In the genomic region with DNA sequence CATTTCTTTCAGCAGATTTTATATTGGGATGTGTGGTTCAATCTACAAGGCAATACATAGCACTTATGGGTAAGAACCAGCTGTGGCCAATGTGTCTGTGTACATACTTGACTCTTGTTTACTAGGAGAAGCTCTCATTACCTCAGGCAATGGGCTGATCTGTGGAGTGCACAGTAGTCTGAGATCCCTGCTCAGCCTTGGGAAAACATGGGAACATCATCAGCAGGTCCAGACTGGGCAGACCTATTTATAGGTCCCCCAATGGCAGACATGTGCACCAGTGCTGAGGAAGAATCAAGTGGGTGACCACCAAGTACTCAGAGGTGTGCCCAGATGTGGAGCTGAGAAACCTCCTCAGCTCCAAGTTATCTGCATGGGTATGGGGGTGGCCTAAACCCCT, we compare ENCODE assay signal across 18 cellular contexts.
DNase-seq lines count a peak whose midpoint lies in the region; ATAC-seq and TF ChIP-seq lines count a peak whose summit lies in the region.
"Had no signal": no experiment of that assay in that cellular context is flagged by ENCODE, and none has a peak within 500 bp of the region (broad histone marks: within the 10 kb centered on the region; RNA-seq: fewer than 3 reads in every experiment).

No MANE protein-coding gene starts in this region.

- no peak overlapping the region for H4K8ac ChIP-seq in trophoblast cell (ENCODE audit: low read depth, low read length)

- H3F3A ChIP-seq in SK-N-SH (replicated peaks; ENCODE audit: insufficient read depth) = no peaks in the 10 kb centered on the region

- H3K4me2 ChIP-seq in trophoblast cell (ENCODE audit: low read length) = no peak overlapping the region
- no peak overlapping the region for H3K4me2 ChIP-seq in SK-N-SH

- TF ChIP-seq CTCF in MCF 10A (IDR thresholded peaks at IDR 0.05; ENCODE audit: unreplicated experiment) = no peak
- no peak for TF ChIP-seq CTCF in breast epithelium (IDR thresholded peaks at IDR 0.05)
- no peak for TF ChIP-seq CTCF in SK-N-SH (IDR thresholded peaks at IDR 0.05)

- DNase-seq in MCF 10A (ENCODE audit: unreplicated experiment) (peak; percentile 44), breast epithelium (ENCODE audit: low spot score in 2 of 2) (no peak), NCI-H345 treated with DMSO at 0.1 percent for 48 hours (lab: John Stamatoyannopoulos, UW; ENCODE audit: unreplicated experiment) (peak; percentile 32), trophoblast cell (no peak), SK-N-SH (no peak)
- DNase-seq: activated naive CD4-positive, alpha-beta T cell treated with anti-CD3 and anti-CD28 coated beads for 36 hours; H7; hippocampal formation; kidney glomerular epithelial cell; NCI-H1694 treated with DMSO at 0.1 percent for 48 hours; NCI-H82; stimulated activated naive CD4-positive, alpha-beta T cell; T-cell had no signal

- H3K27me3 Mint-ChIP-seq in MCF 10A (ENCODE audit: insufficient read depth, unreplicated experiment) = no peaks in the 10 kb centered on the region

- H2BK120ac ChIP-seq in trophoblast cell (ENCODE audit: insufficient read depth, low read length, poor library complexity) = no peak overlapping the region

- TF ChIP-seq RAD21 in SK-N-SH (IDR thresholded peaks at IDR 0.05; ENCODE audit: low read length) = no peak

- no peak overlapping the region for H3K4me3 ChIP-seq in breast epithelium
- no peak overlapping the region for H3K4me3 ChIP-seq in trophoblast cell (ENCODE audit: low read depth, low read length)
- H3K4me3 ChIP-seq in SK-N-SH (ENCODE audit: low read depth in 2 of 2, low read length in 1 of 2) = no peak overlapping the region
- H3K4me3 ChIP-seq: upper lobe of right lung had no signal

- H3K27ac ChIP-seq in breast epithelium (no peak overlapping the region), trophoblast cell (ENCODE audit: low read depth, low read length) (no peak overlapping the region), SK-N-SH (ENCODE audit: low read depth in 2 of 2, low read length in 1 of 2) (no peak overlapping the region)
- H3K27ac ChIP-seq: upper lobe of right lung had no signal

- POLR2A ChIA-PET in MCF 10A (lab: Yijun Ruan, JAX) = interaction anchor here (0.6 to 2.4 kb wide), 18 partner anchors 8 to 600 kb away, joined by 3 to 12 read pairs (median 4); no protein-coding TSS in a partner anchor
- POLR2A ChIA-PET in SK-N-SH (lab: Yijun Ruan, JAX) = no interaction called here

- no peak overlapping the region for H3K23ac ChIP-seq in trophoblast cell (ENCODE audit: low read length)

- H4K12ac ChIP-seq in trophoblast cell (ENCODE audit: low read depth, low read length) = no peak overlapping the region

- H3K9ac ChIP-seq in trophoblast cell (ENCODE audit: low read length) (no peak overlapping the region), SK-N-SH (no peak overlapping the region)

- no peak overlapping the region for H3K14ac ChIP-seq in trophoblast cell (ENCODE audit: low read length)

- no peaks in the 10 kb centered on the region for H3K27me3 ChIP-seq in breast epithelium
- no peaks in the 10 kb centered on the region for H3K27me3 ChIP-seq in trophoblast cell (ENCODE audit: insufficient read depth, low read length)
- H3K27me3 ChIP-seq in SK-N-SH (ENCODE audit: insufficient read depth) = no peaks in the 10 kb centered on the region
- H3K27me3 ChIP-seq: upper lobe of right lung had no signal

- H2BK12ac ChIP-seq in trophoblast cell (ENCODE audit: low read length) = no peak overlapping the region

- CTCF ChIA-PET in MCF 10A (lab: Yijun Ruan, JAX) = interaction anchor here (0.6 to 1.7 kb wide), 6 partner anchors 74 to 736 kb away, joined by 3 to 5 read pairs (median 4); no protein-coding TSS in a partner anchor
- CTCF ChIA-PET in SK-N-SH (lab: Yijun Ruan, JAX) = no interaction called here

- no peak overlapping the region for H3K4ac ChIP-seq in trophoblast cell (ENCODE audit: low read depth, low read length)

- H2AK5ac ChIP-seq in trophoblast cell (ENCODE audit: low read length) = no peak overlapping the region

- no peak for TF ChIP-seq POLR2A in breast epithelium (IDR thresholded peaks at IDR 0.05)

- no peak overlapping the region for H4K91ac ChIP-seq in trophoblast cell (ENCODE audit: low read depth, low read length)

- intact Hi-C loops in MCF 10A (cut with micrococcal nuclease) (no loop called here), breast epithelium (cut with DNase I; ENCODE audit: low total_unique reads) (no loop called here)

- no peak overlapping the region for H3K4me3 Mint-ChIP-seq in MCF 10A (ENCODE audit: unreplicated experiment)
- H3K4me3 Mint-ChIP-seq: activated naive CD4-positive, alpha-beta T cell treated with anti-CD3 and anti-CD28 coated beads for 36 hours; CD4-positive, alpha-beta memory T cell; T-cell had no signal

- H3K9me3 ChIP-seq in breast epithelium = no peaks in the 10 kb centered on the region
- no peaks in the 10 kb centered on the region for H3K9me3 ChIP-seq in trophoblast cell (ENCODE audit: insufficient read depth, low read depth, low read length)
- no peaks in the 10 kb centered on the region for H3K9me3 ChIP-seq in SK-N-SH
- H3K9me3 ChIP-seq: upper lobe of right lung had no signal

- no peaks in the 10 kb centered on the region for H3K36me3 ChIP-seq in breast epithelium
- H3K36me3 ChIP-seq in trophoblast cell (ENCODE audit: control insufficient read depth in 1 of 2, insufficient read depth in 2 of 2, low read length in 2 of 2) = no peaks in the 10 kb centered on the region
- H3K36me3 ChIP-seq in SK-N-SH (replicated peaks in 1 of 2; ENCODE audit: control insufficient read depth in 1 of 2, insufficient read depth in 2 of 2, low read length in 1 of 2) = no peaks in the 10 kb centered on the region
- H3K36me3 ChIP-seq: upper lobe of right lung had no signal

- no peaks in the 10 kb centered on the region for H4K20me1 ChIP-seq in SK-N-SH (ENCODE audit: insufficient read depth)

- ATAC-seq in GM21723 (IDR thresholded peaks at IDR 0.05; ENCODE audit: unreplicated experiment) = peak; percentile 12
- ATAC-seq in HG03378 (IDR thresholded peaks at IDR 0.05; ENCODE audit: unreplicated experiment) = no peak
- no peak for ATAC-seq in HG03135 (IDR thresholded peaks at IDR 0.05; ENCODE audit: unreplicated experiment)
- ATAC-seq: T-cell had no signal

- no peaks in the 10 kb centered on the region for H3K79me1 ChIP-seq in trophoblast cell (ENCODE audit: low read length)

- no peaks in the 10 kb centered on the region for H3K79me2 ChIP-seq in trophoblast cell (ENCODE audit: control insufficient read depth, insufficient read depth, low read length, poor library complexity)
- H3K79me2 ChIP-seq in SK-N-SH (ENCODE audit: insufficient read depth) = no peaks in the 10 kb centered on the region

- H3K36me3 Mint-ChIP-seq in MCF 10A (ENCODE audit: insufficient read depth, unreplicated experiment) = no peaks in the 10 kb centered on the region
- H3K36me3 Mint-ChIP-seq: CD4-positive, alpha-beta memory T cell; T-cell had no signal

- peak overlapping the region; percentile 95 for H3K27ac Mint-ChIP-seq in MCF 10A (ENCODE audit: low read depth, unreplicated experiment)
- H3K27ac Mint-ChIP-seq: activated naive CD4-positive, alpha-beta T cell treated with anti-CD3 and anti-CD28 coated beads for 36 hours; CD4-positive, alpha-beta memory T cell; T-cell had no signal

- H3K18ac ChIP-seq in trophoblast cell (ENCODE audit: low read length) = no peak overlapping the region

- H3K4me1 ChIP-seq in breast epithelium (no peaks in the 10 kb centered on the region), trophoblast cell (ENCODE audit: control insufficient read depth in 1 of 2, insufficient read depth in 2 of 2, low read length in 2 of 2) (no peaks in the 10 kb centered on the region), SK-N-SH (ENCODE audit: control insufficient read depth in 1 of 2, insufficient read depth in 2 of 2, low read depth in 1 of 2, low read length in 1 of 2) (no peaks in the 10 kb centered on the region)
- H3K4me1 ChIP-seq: upper lobe of right lung had no signal

- H2BK5ac ChIP-seq in trophoblast cell (ENCODE audit: low read depth, low read length, poor library complexity) = no peak overlapping the region

- H2AFZ ChIP-seq in trophoblast cell (ENCODE audit: insufficient read depth, low read length, poor library complexity) (peak overlapping the region; percentile 64), SK-N-SH (ENCODE audit: low read depth) (no peak overlapping the region)

- peaks cover 5% of the 10 kb centered on the region for H3K9me3 Mint-ChIP-seq in MCF 10A (ENCODE audit: unreplicated experiment)

- H3K4me1 Mint-ChIP-seq in MCF 10A (ENCODE audit: insufficient read depth, unreplicated experiment) = peaks cover 33% of the 10 kb centered on the region
- H3K4me1 Mint-ChIP-seq: CD4-positive, alpha-beta memory T cell had no signal

- no peaks in the 10 kb centered on the region for H3K9me2 ChIP-seq in SK-N-SH

- BruUV-seq in MCF 10A (replicated peaks; lab: Mats Ljungman, UMichigan) = no TSS peak

- TF ChIP-seq EP300 in SK-N-SH (IDR thresholded peaks at IDR 0.05; ENCODE audit: borderline replicate concordance in 1 of 2, low read depth in 1 of 2, low read length in 1 of 2) = no peak

TF ChIP-seq in SK-N-SH, 30 proteins besides CTCF, POLR2A, EP300 and RAD21 (continues in another document):
- TF ChIP-seq FOXJ3 (CRISPR knock-in tag; IDR thresholded peaks at IDR 0.05) (no peak), NRF1 (IDR thresholded peaks at IDR 0.05; ENCODE audit: low read depth, low read length) (no peak), YY1 (IDR thresholded peaks at IDR 0.05; ENCODE audit: low read depth) (no peak), POLR2AphosphoS5 (IDR thresholded peaks at IDR 0.05; ENCODE audit: low read depth, low read length) (no peak), TEAD4 (IDR thresholded peaks at IDR 0.05; ENCODE audit: borderline replicate concordance, insufficient read depth) (no peak), ELF1 (IDR thresholded peaks at IDR 0.05) (no peak), FOXM1 (IDR thresholded peaks at IDR 0.05; ENCODE audit: low read depth) (no peak), SIN3A (IDR thresholded peaks at IDR 0.05; ENCODE audit: borderline replicate concordance, low read depth, low read length) (no peak)
- TF ChIP-seq, protein P1, sequence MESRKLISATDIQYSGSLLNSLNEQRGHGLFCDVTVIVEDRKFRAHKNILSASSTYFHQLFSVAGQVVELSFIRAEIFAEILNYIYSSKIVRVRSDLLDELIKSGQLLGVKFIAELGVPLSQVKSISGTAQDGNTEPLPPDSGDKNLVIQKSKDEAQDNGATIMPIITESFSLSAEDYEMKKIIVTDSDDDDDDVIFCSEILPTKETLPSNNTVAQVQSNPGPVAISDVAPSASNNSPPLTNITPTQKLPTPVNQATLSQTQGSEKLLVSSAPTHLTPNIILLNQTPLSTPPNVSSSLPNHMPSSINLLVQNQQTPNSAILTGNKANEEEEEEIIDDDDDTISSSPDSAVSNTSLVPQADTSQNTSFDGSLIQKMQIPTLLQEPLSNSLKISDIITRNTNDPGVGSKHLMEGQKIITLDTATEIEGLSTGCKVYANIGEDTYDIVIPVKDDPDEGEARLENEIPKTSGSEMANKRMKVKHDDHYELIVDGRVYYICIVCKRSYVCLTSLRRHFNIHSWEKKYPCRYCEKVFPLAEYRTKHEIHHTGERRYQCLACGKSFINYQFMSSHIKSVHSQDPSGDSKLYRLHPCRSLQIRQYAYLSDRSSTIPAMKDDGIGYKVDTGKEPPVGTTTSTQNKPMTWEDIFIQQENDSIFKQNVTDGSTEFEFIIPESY (IDR thresholded peaks at IDR 0.05; ENCODE audit: borderline replicate concordance, low read depth) = no peak

Comparison
In these comparisons a context has a peak if more than half of its experiments do, and no peak if none do; other contexts are left out.
1. DNase-seq: peak in MCF 10A (single experiment) and NCI-H345 treated with DMSO at 0.1 percent for 48 hours (single experiment); none in breast epithelium (0 of 2), trophoblast cell (0 of 2) and SK-N-SH (single experiment).